Comparison of ENCODE assay signal across 8 cellular contexts in genomic region chr20:34954905-34955231, GRCh38. TPM values are rescaled to one million over a fixed set of nuclear protein-coding genes. Genes with fewer than 3 reads are reported as not detected.
DNase-seq lines count a peak whose midpoint lies in the region; ATAC-seq and TF ChIP-seq lines count a peak whose summit lies in the region.

No MANE protein-coding gene starts in this region.

- H3K9me3 Mint-ChIP-seq in CD14-positive monocyte = peaks cover 0 to 3% (median 0%) of the 10 kb centered on the region in 7 donors
- no peaks in the 10 kb centered on the region for H3K9me3 Mint-ChIP-seq in neural crest cell

- CTCF ChIA-PET in HEK293 (lab: Yijun Ruan, JAX) = interaction anchor here (5.1 kb wide), 1 partner anchor 81 kb away, joined by 40 read pairs; the partner anchor contains the start of gene GGT7

- H3K4me1 ChIP-seq in HEK293 (ENCODE audit: control insufficient read depth, insufficient read depth, low read length) (no peaks in the 10 kb centered on the region; the same call in 1 of the 2 replicates), esophagus (ENCODE audit: control insufficient read depth in 2 of 2, insufficient read depth in 2 of 2, low read length in 1 of 2) (peaks cover 0 to 3% of the 10 kb centered on the region in 2 donors)

- H3K27ac Mint-ChIP-seq in CD14-positive monocyte (peak overlapping the region; percentile 96 to 99 (median 97)), neural crest cell (ENCODE audit: unreplicated experiment) (peak overlapping the region; percentile 98)

- 9% methylated on average over 13 of the region's 13 CpGs for WGBS in esophagus, 2 donors

- H3K36me3 ChIP-seq in HEK293 (ENCODE audit: control insufficient read depth in 2 of 2, insufficient read depth in 1 of 2, low read length in 2 of 2) (peaks cover 0 to 21% of the 10 kb centered on the region in 2 experiments; a peak in 1 of 3 replicates), esophagus (ENCODE audit: control insufficient read depth in 2 of 2, insufficient read depth in 2 of 2, low read length in 1 of 2) (no peaks in the 10 kb centered on the region)

- ATAC-seq in SK-N-SH treated with all-trans-retinoic acid at 6 μM for 48 hours (peak; percentile 8), GM19035 (IDR thresholded peaks at IDR 0.05; ENCODE audit: unreplicated experiment) (no peak)

- peaks cover 16% of the 10 kb centered on the region for H3K4me1 Mint-ChIP-seq in CD14-positive monocyte
- H3K4me1 Mint-ChIP-seq in neural crest cell = peaks cover 34% of the 10 kb centered on the region

- no peaks in the 10 kb centered on the region for H3K9me3 ChIP-seq in HEK293 (ENCODE audit: control insufficient read depth, insufficient read depth, low read depth, low read length)
- H3K9me3 ChIP-seq in esophagus (ENCODE audit: control insufficient read depth in 2 of 2, insufficient read depth in 1 of 2, low read depth in 1 of 2, low read length in 1 of 2) = no peaks in the 10 kb centered on the region

- in situ Hi-C loops in GM13976 (cut with MboI; ENCODE audit: low sequenced_read_pairs, unreplicated experiment) = no loop called here

- H3K27me3 Mint-ChIP-seq in CD14-positive monocyte (ENCODE audit: low read depth in 3 of 3) (peaks cover 0 to 3% (median 0%) of the 10 kb centered on the region in 3 donors), neural crest cell (ENCODE audit: low read depth) (no peaks in the 10 kb centered on the region)

- peak overlapping the region; percentile 73 for H3K4me3 ChIP-seq in HEK293 (ENCODE audit: low read depth, low read length)
- peak overlapping the region; percentile 58 to 65 for H3K4me3 ChIP-seq in esophagus (ENCODE audit: low read depth in 1 of 2, low read length in 2 of 2)

- TF ChIP-seq CTCF in CD14-positive monocyte (IDR thresholded peaks at IDR 0.05) = no peak
- TF ChIP-seq CTCF in HEK293 (tag by site-specific recombination; IDR thresholded peaks at IDR 0.05) = no peak
- TF ChIP-seq CTCF in neural crest cell (conservative IDR thresholded peaks at IDR 0.05) = no peak
- no peak for TF ChIP-seq CTCF in GM13976 (IDR thresholded peaks at IDR 0.05; ENCODE audit: borderline replicate concordance, control extremely low read depth, extremely low read depth, insufficient read depth, missing control alignments)

- no peaks in the 10 kb centered on the region for H3K27me3 ChIP-seq in esophagus (ENCODE audit: control insufficient read depth in 1 of 2, insufficient read depth in 2 of 2, low read length in 2 of 2)

- POLR2A ChIA-PET in HEK293 (lab: Yijun Ruan, JAX) = interaction anchor here (0.5 to 2.4 kb wide), 5 partner anchors 9 to 194 kb away, joined by 3 to 13 read pairs (median 3); partner anchors contain the start of gene ACSS2

- H3K27ac ChIP-seq in HEK293 (ENCODE audit: extremely low read depth, low read depth, low read length) = peak overlapping the region; percentile 77
- H3K27ac ChIP-seq in esophagus (ENCODE audit: low read depth in 2 of 2, low read length in 1 of 2) = peak overlapping the region; percentile 85 to 90

- intact Hi-C loops in CD14-positive monocyte (cut with micrococcal nuclease) = loop anchor here in 1 of 2 donors (1.0 to 10.0 kb wide), 4 partner anchors 63 to 140 kb away; partner anchors contain the start of genes NCOA6 and TRPC4AP

- H3K4me3 Mint-ChIP-seq in CD14-positive monocyte (peak overlapping the region; percentile 97 to 99), neural crest cell (peak overlapping the region; percentile 96)

- DNase-seq in CD14-positive monocyte (ENCODE audit: low spot score) (no peak), neural crest cell (ENCODE audit: low read depth, low spot score) (peak; percentile 25), GOT3 (lab: John Stamatoyannopoulos, UW) (no peak), GM13976 (ENCODE audit: low spot score) (no peak)

- H3K36me3 Mint-ChIP-seq in CD14-positive monocyte (peaks cover 4 to 9% of the 10 kb centered on the region in 2 donors), neural crest cell (ENCODE audit: low read depth) (no peaks in the 10 kb centered on the region)

TF ChIP-seq in HEK293, 187 proteins besides CTCF, POLR2A, EP300 and RAD21:
- TF ChIP-seq KLF9 (tag by site-specific recombination; IDR thresholded peaks at IDR 0.05; ENCODE audit: low read depth) (no peak), ZNF398 (tag by site-specific recombination; IDR thresholded peaks at IDR 0.05) (peak; percentile 60), PRDM1 (tag by site-specific recombination; IDR thresholded peaks at IDR 0.05) (peak; percentile 60)

TF ChIP-seq in SK-N-SH treated with all-trans-retinoic acid at 6 μM for 48 hours, 23 proteins besides CTCF, POLR2A, EP300 and RAD21:
- TF ChIP-seq ISL1 (CRISPR knock-in tag; IDR thresholded peaks at IDR 0.05) (no peak), ESRRG (CRISPR knock-in tag; IDR thresholded peaks at IDR 0.05) (no peak), ZNF70 (CRISPR knock-in tag; IDR thresholded peaks at IDR 0.05) (no peak), ZC3H10 (CRISPR knock-in tag; IDR thresholded peaks at IDR 0.05) (no peak), ZNF8 (CRISPR knock-in tag; IDR thresholded peaks at IDR 0.05) (no peak), POU6F1 (CRISPR knock-in tag; IDR thresholded peaks at IDR 0.05; ENCODE audit: borderline replicate concordance, low read depth) (no peak), TOX (CRISPR knock-in tag; IDR thresholded peaks at IDR 0.05; ENCODE audit: borderline replicate concordance) (no peak), PPARA (CRISPR knock-in tag; IDR thresholded peaks at IDR 0.05; ENCODE audit: borderline replicate concordance) (no peak)
- TF ChIP-seq, protein P1, sequence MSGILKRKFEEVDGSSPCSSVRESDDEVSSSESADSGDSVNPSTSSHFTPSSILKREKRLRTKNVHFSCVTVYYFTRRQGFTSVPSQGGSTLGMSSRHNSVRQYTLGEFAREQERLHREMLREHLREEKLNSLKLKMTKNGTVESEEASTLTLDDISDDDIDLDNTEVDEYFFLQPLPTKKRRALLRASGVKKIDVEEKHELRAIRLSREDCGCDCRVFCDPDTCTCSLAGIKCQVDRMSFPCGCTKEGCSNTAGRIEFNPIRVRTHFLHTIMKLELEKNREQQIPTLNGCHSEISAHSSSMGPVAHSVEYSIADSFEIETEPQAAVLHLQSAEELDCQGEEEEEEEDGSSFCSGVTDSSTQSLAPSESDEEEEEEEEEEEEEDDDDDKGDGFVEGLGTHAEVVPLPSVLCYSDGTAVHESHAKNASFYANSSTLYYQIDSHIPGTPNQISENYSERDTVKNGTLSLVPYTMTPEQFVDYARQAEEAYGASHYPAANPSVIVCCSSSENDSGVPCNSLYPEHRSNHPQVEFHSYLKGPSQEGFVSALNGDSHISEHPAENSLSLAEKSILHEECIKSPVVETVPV (CRISPR knock-in tag; IDR thresholded peaks at IDR 0.05) = no peak

RNA-seq across cellular contexts. Expression of gene GSS, which starts 0.7 kb away (rescaled TPM):
- polyA plus RNA-seq in CD14-positive monocyte (10 to 100 TPM; 30.4 to 34.0 TPM), esophagus (10 to 100 TPM; 40.9 to 48.3 TPM)
- total RNA-seq in neural crest cell = 78.8 and 84.5 TPM in 2 replicates

RNA-seq across cellular contexts. Expression of gene MYH7B, which starts 0.8 kb away (rescaled TPM):
- polyA plus RNA-seq in CD14-positive monocyte (not detected), esophagus (under 1 TPM; 0.11 to 0.69 TPM)
- 0.55 and 0.77 TPM in 2 replicates for total RNA-seq in neural crest cell
